7 cellular contexts compared by ENCODE assay signal in the genomic region with DNA sequence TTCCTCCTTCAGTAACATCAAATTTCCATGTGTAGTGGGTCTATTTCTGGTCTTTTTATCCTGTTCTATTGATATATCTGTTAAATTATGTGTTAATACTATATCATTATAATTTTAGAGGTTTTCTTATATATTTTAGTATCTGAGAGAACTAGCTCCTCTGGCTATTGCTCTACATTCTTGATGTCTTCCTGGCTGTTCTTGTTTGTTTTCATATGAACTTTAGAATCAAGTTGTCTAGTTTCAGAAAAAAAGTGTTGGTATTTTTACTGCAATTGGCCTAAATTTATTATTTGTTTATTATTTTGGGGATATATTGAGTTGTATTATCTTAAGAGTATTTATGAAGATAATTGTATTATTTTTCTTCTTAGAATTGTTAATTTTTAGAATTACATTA.
"Had no signal": no experiment of that assay in that cellular context is flagged by ENCODE, and none has a peak within 500 bp of the region (broad histone marks: within the 10 kb centered on the region; RNA-seq: fewer than 3 reads in every experiment).

No MANE protein-coding gene starts in this region.

- ATAC-seq: HepG2, K562 had no signal

- FAIRE-seq: HepG2, HTR-8/SVneo, K562 had no signal

- H3K4me3 ChIP-seq: K562 had no signal

- DNase-seq: IMR-90, KBM-7, KG1 had no signal

- H3K27ac ChIP-seq: HL-60 had no signal
